Comparison of ENCODE assay signal across 13 cellular contexts in genomic region chr17:13362341-13363122, GRCh38.
DNase-seq lines count a peak whose midpoint lies in the region; FAIRE-seq and TF ChIP-seq lines count a peak whose summit lies in the region.
"Had no signal": no experiment of that assay in that cellular context is flagged by ENCODE, and none has a peak within 500 bp of the region (broad histone marks: within the 10 kb centered on the region; RNA-seq: fewer than 3 reads in every experiment).

No MANE protein-coding gene starts in this region.

- H3K27ac ChIP-seq in neural progenitor cell = no peak overlapping the region
- H3K27ac ChIP-seq: RWPE1 had no signal

- no peaks in the 10 kb centered on the region for H3K27me3 Mint-ChIP-seq in neural progenitor cell (ENCODE audit: insufficient read depth, low read depth)

- H3K4me3 ChIP-seq in epithelial cell of esophagus (ENCODE audit: low read length) (no peak overlapping the region), neural progenitor cell (no peak overlapping the region)

- no peak overlapping the region for H3K4me3 Mint-ChIP-seq in neural progenitor cell

- TF ChIP-seq CTCF in epithelial cell of esophagus (IDR thresholded peaks at IDR 0.05; ENCODE audit: insufficient read depth, low read depth, low read length, missing control alignments) = no peak
- TF ChIP-seq CTCF in neural progenitor cell (IDR thresholded peaks at IDR 0.05) = no peak

- H3K4me1 ChIP-seq in neural progenitor cell = no peaks in the 10 kb centered on the region
- H3K4me1 ChIP-seq: Caco-2 had no signal

- H3F3A ChIP-seq in neural progenitor cell (ENCODE audit: low read depth) = no peaks in the 10 kb centered on the region

- H3K9me3 Mint-ChIP-seq in neural progenitor cell = no peaks in the 10 kb centered on the region

- no peaks in the 10 kb centered on the region for H3K36me3 Mint-ChIP-seq in neural progenitor cell

- H3K27me3 ChIP-seq in neural progenitor cell = no peaks in the 10 kb centered on the region

- DNase-seq in ELR (ENCODE audit: low read depth) (peak; percentile 84), RCC 7860 (ENCODE audit: low spot score) (peak; percentile 90), epithelial cell of esophagus (ENCODE audit: low read depth) (peak; percentile 3), neural progenitor cell (ENCODE audit: low spot score) (peak; percentile 25), DMS79 (lab: John Stamatoyannopoulos, UW) (no peak), occipital lobe (lab: John Stamatoyannopoulos, UW) (no peak)
- DNase-seq in activated naive CD4-positive, alpha-beta T cell treated with Interleukin-2 at 50 U/mL for 16 hours = no peak
- DNase-seq in stimulated activated naive CD4-positive, alpha-beta T cell treated with Interleukin-2 at 50 U/mL for 16 hours (lab: John Stamatoyannopoulos, UW) = no peak
- DNase-seq: activated CD8-positive, alpha-beta memory T cell treated with anti-CD3 and anti-CD28 coated beads, Interleukin-2, amount 50 U/mL, for 48 hours; Caco-2; Kasumi-1; posterior cingulate gyrus had no signal

- no peak overlapping the region for H2AFZ ChIP-seq in neural progenitor cell (replicated peaks)

- FAIRE-seq in RCC 7860 (lab: Jason Lieb, UNC) = peak; percentile 95

- H3K79me2 ChIP-seq in neural progenitor cell (ENCODE audit: low read depth) = no peaks in the 10 kb centered on the region

- peak overlapping the region; percentile 20 for H3K27ac Mint-ChIP-seq in neural progenitor cell

- no peak overlapping the region for H3K4me2 ChIP-seq in neural progenitor cell

- no peaks in the 10 kb centered on the region for H3K9me3 ChIP-seq in neural progenitor cell (ENCODE audit: low read depth)
- H3K9me3 ChIP-seq: Caco-2 had no signal

- H3K4me1 Mint-ChIP-seq in neural progenitor cell = peaks cover 12% of the 10 kb centered on the region

- no peaks in the 10 kb centered on the region for H4K20me1 ChIP-seq in neural progenitor cell (ENCODE audit: low read depth)

- no peaks in the 10 kb centered on the region for H3K36me3 ChIP-seq in neural progenitor cell

- H3K9ac ChIP-seq in neural progenitor cell = no peak overlapping the region

Comparison
In these comparisons a context has a peak if more than half of its experiments do, and no peak if none do; other contexts are left out.
1. DNase-seq: peak in ELR (single experiment), RCC 7860 (single experiment), epithelial cell of esophagus (single experiment) and neural progenitor cell (single experiment); none in DMS79 (single experiment), occipital lobe (single experiment), activated naive CD4-positive, alpha-beta T cell treated with Interleukin-2 at 50 U/mL for 16 hours (single experiment) and stimulated activated naive CD4-positive, alpha-beta T cell treated with Interleukin-2 at 50 U/mL for 16 hours (single experiment).